In genomic region chr1:104476126-104476525, GRCh38 we compare ENCODE assay signal across 22 cellular contexts.
DNase-seq lines count a peak whose midpoint lies in the region; ATAC-seq and TF ChIP-seq lines count a peak whose summit lies in the region.
"Had no signal": no experiment of that assay in that cellular context is flagged by ENCODE, and none has a peak within 500 bp of the region (broad histone marks: within the 10 kb centered on the region; RNA-seq: fewer than 3 reads in every experiment).

No MANE protein-coding gene starts in this region.

- TF ChIP-seq EP300 in SK-N-SH (IDR thresholded peaks at IDR 0.05; ENCODE audit: borderline replicate concordance in 1 of 2, low read depth in 1 of 2, low read length in 1 of 2), result no peak

- H3K9me3 ChIP-seq in SK-N-SH, result no peaks in the 10 kb centered on the region
- H3K9me3 ChIP-seq: A549; BLaER1 treated with 17β-estradiol and CSF1 and Interleukin-3, amounts not matched to agents 10 nM and 100 nM had no signal

- no peak overlapping the region for H3K4me3 ChIP-seq in SK-N-SH (ENCODE audit: low read depth in 2 of 2, low read length in 1 of 2)
- H3K4me3 ChIP-seq: A549; BLaER1 treated with 17β-estradiol and CSF1 and Interleukin-3, amounts not matched to agents 10 nM and 100 nM; GM12878 had no signal

- H3K36me3 ChIP-seq in SK-N-SH (replicated peaks in 1 of 2; ENCODE audit: control insufficient read depth in 1 of 2, insufficient read depth in 2 of 2, low read length in 1 of 2), result no peaks in the 10 kb centered on the region
- H3K36me3 ChIP-seq: BLaER1 treated with 17β-estradiol and CSF1 and Interleukin-3, amounts not matched to agents 10 nM and 100 nM had no signal

- H3K27ac ChIP-seq in SK-N-SH (ENCODE audit: low read depth in 2 of 2, low read length in 1 of 2), result no peak overlapping the region
- H3K27ac ChIP-seq: 22Rv1; A549; BLaER1 treated with 17β-estradiol and CSF1 and Interleukin-3, amounts not matched to agents 10 nM and 100 nM; C4-2B had no signal

- no peak for DNase-seq in SK-N-SH
- peak; percentile 18 for DNase-seq in inferior parietal cortex (ENCODE audit: extremely low spot score)
- DNase-seq in superior temporal gyrus (ENCODE audit: extremely low spot score), result peak; percentile 33
- no peak for DNase-seq in midbrain (lab: John Stamatoyannopoulos, UW)
- DNase-seq: AML-193; CD4-positive, alpha-beta T cell; CD8-positive, alpha-beta T cell; COR-L47; DMS 273 treated with DMSO at 0.1 percent for 48 hours; DMS153; DMS53; DMS79; DND-41; EL; GDM1 had no signal

- TF ChIP-seq CTCF in SK-N-SH (IDR thresholded peaks at IDR 0.05), result no peak

- H4K20me1 ChIP-seq in SK-N-SH (ENCODE audit: insufficient read depth), result no peaks in the 10 kb centered on the region
- H4K20me1 ChIP-seq: BLaER1 treated with 17β-estradiol and CSF1 and Interleukin-3, amounts not matched to agents 10 nM and 100 nM had no signal

- no peak overlapping the region for H3K9ac ChIP-seq in SK-N-SH
- H3K9ac ChIP-seq: BLaER1 treated with 17β-estradiol and CSF1 and Interleukin-3, amounts not matched to agents 10 nM and 100 nM had no signal

- ATAC-seq in SK-N-SH treated with all-trans-retinoic acid at 6 μM for 48 hours (no peak), GM19455 (IDR thresholded peaks at IDR 0.05; ENCODE audit: unreplicated experiment) (no peak)
- ATAC-seq: A549; CD8-positive, alpha-beta T cell; GM12878 had no signal

- no peak overlapping the region for H2AFZ ChIP-seq in SK-N-SH (ENCODE audit: low read depth)

- no peaks in the 10 kb centered on the region for H3F3A ChIP-seq in SK-N-SH (replicated peaks; ENCODE audit: insufficient read depth)

- H3K4me1 ChIP-seq in SK-N-SH (ENCODE audit: control insufficient read depth in 1 of 2, insufficient read depth in 2 of 2, low read depth in 1 of 2, low read length in 1 of 2), result no peaks in the 10 kb centered on the region
- H3K4me1 ChIP-seq: A549; BLaER1 treated with 17β-estradiol and CSF1 and Interleukin-3, amounts not matched to agents 10 nM and 100 nM had no signal

- no peak for TF ChIP-seq RAD21 in SK-N-SH (IDR thresholded peaks at IDR 0.05; ENCODE audit: low read length)

- no peaks in the 10 kb centered on the region for H3K79me2 ChIP-seq in SK-N-SH (ENCODE audit: insufficient read depth)

- CTCF ChIA-PET in SK-N-SH (lab: Yijun Ruan, JAX), result no interaction called here

- H3K4me2 ChIP-seq in SK-N-SH, result no peak overlapping the region
- H3K4me2 ChIP-seq: A549; BLaER1 treated with 17β-estradiol and CSF1 and Interleukin-3, amounts not matched to agents 10 nM and 100 nM had no signal

- no peaks in the 10 kb centered on the region for H3K27me3 ChIP-seq in SK-N-SH (ENCODE audit: insufficient read depth)
- H3K27me3 ChIP-seq: BLaER1 treated with 17β-estradiol and CSF1 and Interleukin-3, amounts not matched to agents 10 nM and 100 nM had no signal

- H3K9me2 ChIP-seq in SK-N-SH, result no peaks in the 10 kb centered on the region; the same call in 1 of the 2 replicates

- WGBS in SK-N-SH (ENCODE audit: low lambda C conversion rate), result 1% methylated on average over 2 of the region's 2 CpGs

- POLR2A ChIA-PET in SK-N-SH (lab: Yijun Ruan, JAX), result no interaction called here

TF ChIP-seq in SK-N-SH treated with all-trans-retinoic acid at 6 μM for 48 hours, 23 proteins besides CTCF, POLR2A, EP300 and RAD21:
- peak; percentile 86 for TF ChIP-seq ISL1 (CRISPR knock-in tag; IDR thresholded peaks at IDR 0.05)
- no peak for TF ChIP-seq ZFP30 (CRISPR knock-in tag; IDR thresholded peaks at IDR 0.05)
- no peak for TF ChIP-seq RARB (CRISPR knock-in tag; IDR thresholded peaks at IDR 0.05)
- no peak for TF ChIP-seq TOX (CRISPR knock-in tag; IDR thresholded peaks at IDR 0.05; ENCODE audit: borderline replicate concordance)
- TF ChIP-seq ZFP3 (CRISPR knock-in tag; IDR thresholded peaks at IDR 0.05), result no peak

TF ChIP-seq in SK-N-SH, 30 proteins besides CTCF, POLR2A, EP300 and RAD21:
- no peak for TF ChIP-seq GABPA (IDR thresholded peaks at IDR 0.05; ENCODE audit: low read depth)
- TF ChIP-seq SMC3 (IDR thresholded peaks at IDR 0.05; ENCODE audit: low read depth, low read length), result no peak
- no peak for TF ChIP-seq YY1 (IDR thresholded peaks at IDR 0.05; ENCODE audit: low read depth)
- TF ChIP-seq ZBTB33 (IDR thresholded peaks at IDR 0.05; ENCODE audit: borderline replicate concordance, low read depth), result no peak

Comparison
In these comparisons a context has a peak if more than half of its experiments do, and no peak if none do; other contexts are left out.
1. DNase-seq: peak in inferior parietal cortex (single experiment) and superior temporal gyrus (single experiment); none in SK-N-SH (single experiment) and midbrain (single experiment).